ENCODE assay signal across 10 cellular contexts in genomic region chr14:103526914-103527248, GRCh38. TPM values are rescaled to one million over a fixed set of nuclear protein-coding genes. Genes with fewer than 3 reads are reported as not detected.
DNase-seq lines count a peak whose midpoint lies in the region; TF ChIP-seq lines count a peak whose summit lies in the region.
"Had no signal": no experiment of that assay in that cellular context is flagged by ENCODE, and none has a peak within 500 bp of the region (broad histone marks: within the 10 kb centered on the region; RNA-seq: fewer than 3 reads in every experiment).

No MANE protein-coding gene starts in this region.

- H3K27ac ChIP-seq in muscle layer of colon (ENCODE audit: low read depth, low read length): peak overlapping the region; percentile 93
- H3K27ac ChIP-seq in tibial nerve: peak overlapping the region in 3 of 4 donors; percentile 5 to 98 (median 94)

- CTCF ChIA-PET in activated naive CD4-positive, alpha-beta T cell treated with anti-CD3 and anti-CD28 coated beads, Interleukin-2, amount 10 ng/mL, durations not matched to agents 7 days and 5 days (lab: Charles Lee): interaction anchor here (4.2 kb wide), 1 partner anchor 8 kb away, joined by 20 read pairs; no protein-coding TSS in a partner anchor

- no peak for TF ChIP-seq EP300 in tibial nerve (IDR thresholded peaks at IDR 0.05)

- intact Hi-C loops in activated T-helper 1 cell treated with anti-CD3 and anti-CD28 coated beads, Interleukin-12 subunit alpha, Interleukin-12 subunit beta, Interleukin-2, Interleukin-4 antibody, amounts not matched to agents 30 ng/mL and 10 ng/mL and 1 ng/mL, durations not matched to agents 14 hours and 24 hours and 36 hours (cut with micrococcal nuclease): loop anchor here (10.0 kb wide), 1 partner anchor 192 kb away; the partner anchor contains the start of gene EIF5

- H3K9me3 Mint-ChIP-seq in activated naive CD4-positive, alpha-beta T cell treated with anti-CD3 and anti-CD28 coated beads, Interleukin-2, amount 10 ng/mL, durations not matched to agents 7 days and 5 days: no peaks in the 10 kb centered on the region
- H3K9me3 Mint-ChIP-seq in activated T-helper 1 cell treated with anti-CD3 and anti-CD28 coated beads, Interleukin-12 subunit alpha, Interleukin-12 subunit beta, Interleukin-2, Interleukin-4 antibody, amounts not matched to agents 30 ng/mL and 10 ng/mL and 1 ng/mL, durations not matched to agents 14 hours and 24 hours and 36 hours: no peaks in the 10 kb centered on the region

- peak overlapping the region; percentile 11 for H3K27ac Mint-ChIP-seq in activated naive CD4-positive, alpha-beta T cell treated with anti-CD3 and anti-CD28 coated beads, Interleukin-2, amount 10 ng/mL, durations not matched to agents 7 days and 5 days
- peak overlapping the region; percentile 75 for H3K27ac Mint-ChIP-seq in activated T-helper 1 cell treated with anti-CD3 and anti-CD28 coated beads, Interleukin-12 subunit alpha, Interleukin-12 subunit beta, Interleukin-2, Interleukin-4 antibody, amounts not matched to agents 30 ng/mL and 10 ng/mL and 1 ng/mL, durations not matched to agents 14 hours and 24 hours and 36 hours

- H3K4me1 Mint-ChIP-seq in activated naive CD4-positive, alpha-beta T cell treated with anti-CD3 and anti-CD28 coated beads, Interleukin-2, amount 10 ng/mL, durations not matched to agents 7 days and 5 days: peaks cover 41% of the 10 kb centered on the region
- H3K4me1 Mint-ChIP-seq in activated T-helper 1 cell treated with anti-CD3 and anti-CD28 coated beads, Interleukin-12 subunit alpha, Interleukin-12 subunit beta, Interleukin-2, Interleukin-4 antibody, amounts not matched to agents 30 ng/mL and 10 ng/mL and 1 ng/mL, durations not matched to agents 14 hours and 24 hours and 36 hours (ENCODE audit: low read depth): peaks cover 29% of the 10 kb centered on the region

- DNase-seq in activated naive CD4-positive, alpha-beta T cell treated with anti-CD3 and anti-CD28 coated beads, Interleukin-2, amount 10 ng/mL, durations not matched to agents 7 days and 5 days: no peak
- DNase-seq in activated naive CD4-positive, alpha-beta T cell (lab: John Stamatoyannopoulos, UW): no peak
- no peak for DNase-seq in activated T-helper 1 cell treated with anti-CD3 and anti-CD28 coated beads, Interleukin-12 subunit alpha, Interleukin-12 subunit beta, Interleukin-2, Interleukin-4 antibody, amounts not matched to agents 30 ng/mL and 10 ng/mL and 1 ng/mL, durations not matched to agents 14 hours and 24 hours and 36 hours (ENCODE audit: low spot score)
- DNase-seq in tibial nerve (ENCODE audit: low spot score in 2 of 2): no peak
- no peak for DNase-seq in SW480 (ENCODE audit: low spot score)
- DNase-seq in NCI-H1092 (lab: John Stamatoyannopoulos, UW): no peak
- DNase-seq in NK-92 treated with Interleukin-12 subunit alpha and Interleukin-12 subunit beta, amount 100 ng/mL, for 24 hours (lab: John Stamatoyannopoulos, UW): no peak
- DNase-seq: GF-D8, NCI-H774 had no signal

- no peak overlapping the region for H3K4me3 Mint-ChIP-seq in activated naive CD4-positive, alpha-beta T cell treated with anti-CD3 and anti-CD28 coated beads, Interleukin-2, amount 10 ng/mL, durations not matched to agents 7 days and 5 days
- peak overlapping the region; percentile 80 for H3K4me3 Mint-ChIP-seq in activated T-helper 1 cell treated with anti-CD3 and anti-CD28 coated beads, Interleukin-12 subunit alpha, Interleukin-12 subunit beta, Interleukin-2, Interleukin-4 antibody, amounts not matched to agents 30 ng/mL and 10 ng/mL and 1 ng/mL, durations not matched to agents 14 hours and 24 hours and 36 hours

- H3K27me3 ChIP-seq in muscle layer of colon (ENCODE audit: control insufficient read depth in 1 of 2, insufficient read depth in 2 of 2, low read length in 2 of 2) (no peaks in the 10 kb centered on the region), tibial nerve (no peaks in the 10 kb centered on the region)

- no peak overlapping the region for H3K9ac ChIP-seq in muscle layer of colon (ENCODE audit: low read length)

- TF ChIP-seq POLR2A in tibial nerve (IDR thresholded peaks at IDR 0.05): no peak

- H3K4me3 ChIP-seq in muscle layer of colon (ENCODE audit: low read depth in 1 of 2, low read length in 2 of 2): no peak overlapping the region
- H3K4me3 ChIP-seq in tibial nerve: no peak overlapping the region

- H3K9me3 ChIP-seq in muscle layer of colon (ENCODE audit: low read length) (no peaks in the 10 kb centered on the region), tibial nerve (no peaks in the 10 kb centered on the region)

- peaks cover 4% of the 10 kb centered on the region for H3K36me3 Mint-ChIP-seq in activated naive CD4-positive, alpha-beta T cell treated with anti-CD3 and anti-CD28 coated beads, Interleukin-2, amount 10 ng/mL, durations not matched to agents 7 days and 5 days
- H3K36me3 Mint-ChIP-seq in activated T-helper 1 cell treated with anti-CD3 and anti-CD28 coated beads, Interleukin-12 subunit alpha, Interleukin-12 subunit beta, Interleukin-2, Interleukin-4 antibody, amounts not matched to agents 30 ng/mL and 10 ng/mL and 1 ng/mL, durations not matched to agents 14 hours and 24 hours and 36 hours (ENCODE audit: low read depth): peaks cover 6% of the 10 kb centered on the region

- H3K27me3 Mint-ChIP-seq in activated naive CD4-positive, alpha-beta T cell treated with anti-CD3 and anti-CD28 coated beads, Interleukin-2, amount 10 ng/mL, durations not matched to agents 7 days and 5 days: peaks cover 60% of the 10 kb centered on the region
- peaks cover 15% of the 10 kb centered on the region for H3K27me3 Mint-ChIP-seq in activated T-helper 1 cell treated with anti-CD3 and anti-CD28 coated beads, Interleukin-12 subunit alpha, Interleukin-12 subunit beta, Interleukin-2, Interleukin-4 antibody, amounts not matched to agents 30 ng/mL and 10 ng/mL and 1 ng/mL, durations not matched to agents 14 hours and 24 hours and 36 hours (ENCODE audit: insufficient read depth)

- no peak for TF ChIP-seq CTCF in tibial nerve (IDR thresholded peaks at IDR 0.05)

- H3K4me1 ChIP-seq in muscle layer of colon (ENCODE audit: insufficient read depth, low read length) (peaks cover 77% of the 10 kb centered on the region), tibial nerve (peaks cover 0 to 72% (median 42%) of the 10 kb centered on the region in 4 donors)

- H3K36me3 ChIP-seq in muscle layer of colon (ENCODE audit: insufficient read depth, low read length) (peaks cover 14% of the 10 kb centered on the region), tibial nerve (peaks cover 0 to 16% (median 0%) of the 10 kb centered on the region in 3 donors)

- 68 to 100% methylated on average over 1 of the region's 1 CpG for WGBS in tibial nerve, 2 donors

RNA-seq across cellular contexts. Expression of gene TRMT61A, which starts 2.1 kb away (rescaled TPM):
- 23.4 and 23.7 TPM in 2 replicates for total RNA-seq in activated T-helper 1 cell treated with anti-CD3 and anti-CD28 coated beads, Interleukin-12 subunit alpha, Interleukin-12 subunit beta, Interleukin-2, Interleukin-4 antibody, amounts not matched to agents 30 ng/mL and 10 ng/mL and 1 ng/mL, durations not matched to agents 14 hours and 24 hours and 36 hours
- 10 to 100 TPM; 17.9 to 32.4 (median 22.4) TPM for total RNA-seq in tibial nerve

RNA-seq across cellular contexts. Expression of gene CKB, which starts 4.3 kb away (rescaled TPM):
- total RNA-seq in activated T-helper 1 cell treated with anti-CD3 and anti-CD28 coated beads, Interleukin-12 subunit alpha, Interleukin-12 subunit beta, Interleukin-2, Interleukin-4 antibody, amounts not matched to agents 30 ng/mL and 10 ng/mL and 1 ng/mL, durations not matched to agents 14 hours and 24 hours and 36 hours: 13.7 and 16.0 TPM in 2 replicates
- 100 to 1,000 TPM in 3 of 4 donors, 10 to 100 TPM in 1; 75.6 to 249 (median 141) TPM for total RNA-seq in tibial nerve

RNA-seq across cellular contexts. Expression of gene BAG5, which starts 35.6 kb away (rescaled TPM):
- total RNA-seq in activated T-helper 1 cell treated with anti-CD3 and anti-CD28 coated beads, Interleukin-12 subunit alpha, Interleukin-12 subunit beta, Interleukin-2, Interleukin-4 antibody, amounts not matched to agents 30 ng/mL and 10 ng/mL and 1 ng/mL, durations not matched to agents 14 hours and 24 hours and 36 hours: 33.8 and 34.1 TPM in 2 replicates
- total RNA-seq in tibial nerve: 10 to 100 TPM; 26.1 to 36.5 (median 31.7) TPM

RNA-seq across cellular contexts. Expression of gene COA8, which starts 35.9 kb away (rescaled TPM):
- total RNA-seq in activated T-helper 1 cell treated with anti-CD3 and anti-CD28 coated beads, Interleukin-12 subunit alpha, Interleukin-12 subunit beta, Interleukin-2, Interleukin-4 antibody, amounts not matched to agents 30 ng/mL and 10 ng/mL and 1 ng/mL, durations not matched to agents 14 hours and 24 hours and 36 hours: 37.2 and 39.7 TPM in 2 replicates
- 10 to 100 TPM in 3 of 4 donors, 1 to 10 TPM in 1; 7.2 to 31.6 (median 12.3) TPM for total RNA-seq in tibial nerve
